In genomic region chr20:32235331-32236047, GRCh38 we compare ENCODE assay signal across 1 cellular context.
A peak's percentile ranks its signal among the peaks of the same experiment; 100 is the strongest.
TF ChIP-seq lines count a peak whose summit lies in the region.

No MANE protein-coding gene starts in this region.

TF ChIP-seq in HepG2, 621 proteins besides CTCF, POLR2A, EP300 and RAD21 (continued from another document and continues in another):
- TF ChIP-seq AKNA (CRISPR knock-in tag; IDR thresholded peaks at IDR 0.05; ENCODE audit: borderline replicate concordance): no peak
- no peak for TF ChIP-seq ZNF451 (CRISPR knock-in tag; IDR thresholded peaks at IDR 0.05)
- no peak for TF ChIP-seq TAF15 (IDR thresholded peaks at IDR 0.05; ENCODE audit: low read depth, low read length, poor library complexity, severe bottlenecking)
- no peak for TF ChIP-seq SMC3 (IDR thresholded peaks at IDR 0.05; ENCODE audit: low read length)
- peak; percentile 45; the same call in 1 of the 2 replicates for TF ChIP-seq ZBTB7B (CRISPR knock-in tag; IDR thresholded peaks at IDR 0.05)
- TF ChIP-seq NRL (CRISPR knock-in tag; IDR thresholded peaks at IDR 0.05; ENCODE audit: borderline replicate concordance): 0 out of 2 replicates have a peak, but pooled peaks have one; percentile 53
- TF ChIP-seq ZBTB40 (IDR thresholded peaks at IDR 0.05): no peak
- TF ChIP-seq ZBTB40 (CRISPR knock-in tag; IDR thresholded peaks at IDR 0.05): peak; percentile 88
- no peak for TF ChIP-seq ZNF10 (CRISPR knock-in tag; IDR thresholded peaks at IDR 0.05; ENCODE audit: borderline replicate concordance, low read depth)
- TF ChIP-seq HINFP (CRISPR knock-in tag; IDR thresholded peaks at IDR 0.05; ENCODE audit: low read depth): 0 out of 2 replicates have a peak, but pooled peaks have one; percentile 14
- no peak for TF ChIP-seq ZNF567 (CRISPR knock-in tag; IDR thresholded peaks at IDR 0.05; ENCODE audit: borderline replicate concordance)
- TF ChIP-seq ZNF496 (CRISPR knock-in tag; IDR thresholded peaks at IDR 0.05; ENCODE audit: insufficient replicate concordance): no peak
- TF ChIP-seq ASH2L (IDR thresholded peaks at IDR 0.05; ENCODE audit: insufficient read length, low read depth, low read length): no peak
- no peak for TF ChIP-seq ZFP37 (CRISPR knock-in tag; IDR thresholded peaks at IDR 0.05; ENCODE audit: borderline replicate concordance)
- TF ChIP-seq ZBTB49 (CRISPR knock-in tag; IDR thresholded peaks at IDR 0.05; ENCODE audit: borderline replicate concordance): no peak
- TF ChIP-seq ZNF430 (CRISPR knock-in tag; IDR thresholded peaks at IDR 0.05): peak; percentile 75; the same call in 1 of the 2 replicates
- TF ChIP-seq ZNF773 (CRISPR knock-in tag; IDR thresholded peaks at IDR 0.05; ENCODE audit: borderline replicate concordance): no peak
- peak; percentile 45; the same call in 1 of the 2 replicates for TF ChIP-seq ARID4A (CRISPR knock-in tag; IDR thresholded peaks at IDR 0.05; ENCODE audit: borderline replicate concordance)
- peak; percentile 68 for TF ChIP-seq HDAC2 (CRISPR knock-in tag; IDR thresholded peaks at IDR 0.05)
- TF ChIP-seq ZNF572 (CRISPR knock-in tag; IDR thresholded peaks at IDR 0.05): peak; percentile 24; the same call in 1 of the 2 replicates
- TF ChIP-seq ZNF510 (CRISPR knock-in tag; IDR thresholded peaks at IDR 0.05; ENCODE audit: low read depth): no peak
- no peak for TF ChIP-seq IRX3 (CRISPR knock-in tag; IDR thresholded peaks at IDR 0.05; ENCODE audit: borderline replicate concordance, low read depth)
- TF ChIP-seq ZNF83 (CRISPR knock-in tag; IDR thresholded peaks at IDR 0.05; ENCODE audit: borderline replicate concordance): no peak
- peak; percentile 49; the same call in 1 of the 2 replicates for TF ChIP-seq KAT8 (CRISPR knock-in tag; IDR thresholded peaks at IDR 0.05)
- TF ChIP-seq ETV5 (CRISPR knock-in tag; IDR thresholded peaks at IDR 0.05; ENCODE audit: borderline replicate concordance): peak; percentile 68; the same call in 1 of the 2 replicates
- TF ChIP-seq KLF11 (CRISPR knock-in tag; IDR thresholded peaks at IDR 0.05): no peak
- TF ChIP-seq KDM6A (CRISPR knock-in tag; IDR thresholded peaks at IDR 0.05; ENCODE audit: low read depth): 0 out of 2 replicates have a peak, but pooled peaks have one; percentile 28
- TF ChIP-seq LCORL (IDR thresholded peaks at IDR 0.05): no peak
- TF ChIP-seq LCORL (CRISPR knock-in tag; IDR thresholded peaks at IDR 0.05): peak; percentile 65; the same call in 1 of the 2 replicates
